15 cellular contexts compared by ENCODE assay signal in the genomic region with DNA sequence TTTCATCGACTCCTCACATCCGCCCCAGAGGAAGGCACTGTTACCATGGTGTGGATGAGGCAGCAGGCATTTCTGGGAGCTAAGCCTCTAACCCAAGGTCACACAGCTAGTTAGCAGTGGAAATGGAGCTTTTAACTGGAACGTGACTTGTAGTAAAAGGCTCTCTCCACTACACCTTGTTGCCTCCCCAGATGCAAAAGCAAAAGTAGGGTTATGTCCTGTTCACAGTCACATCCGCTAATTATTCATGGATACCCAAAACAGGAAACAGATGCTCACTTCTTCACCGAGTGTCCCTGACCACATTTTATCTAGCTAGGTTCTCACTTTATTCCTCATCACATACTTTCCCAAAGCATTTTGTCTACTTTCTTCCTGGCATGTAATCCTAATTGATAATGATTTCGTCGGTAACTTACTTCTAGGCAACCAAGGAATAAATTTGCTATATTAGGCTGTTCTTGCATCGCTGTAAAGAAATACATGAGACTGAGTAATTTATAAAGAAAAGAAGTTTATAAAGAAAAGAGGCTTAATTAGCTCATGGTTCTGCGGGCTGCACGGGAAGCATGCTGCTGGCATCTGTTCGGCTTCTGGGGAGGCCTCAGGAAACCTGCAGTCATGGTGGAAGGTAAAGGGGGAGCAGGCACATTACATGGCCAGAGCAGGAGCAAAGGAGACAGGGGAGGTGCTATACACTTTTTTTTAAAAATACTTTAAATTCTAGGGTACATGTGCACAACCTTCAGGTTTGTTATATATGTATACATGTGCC.
DNase-seq lines count a peak whose midpoint lies in the region; ATAC-seq and TF ChIP-seq lines count a peak whose summit lies in the region.
"Had no signal": no experiment of that assay in that cellular context is flagged by ENCODE, and none has a peak within 500 bp of the region (broad histone marks: within the 10 kb centered on the region; RNA-seq: fewer than 3 reads in every experiment).

No MANE protein-coding gene starts in this region.

- H3K9me3 ChIP-seq in Peyer's patch = no peaks in the 10 kb centered on the region
- H3K9me3 ChIP-seq: SJSA1 had no signal

- no peak overlapping the region for H3K27ac ChIP-seq in Peyer's patch
- H3K27ac ChIP-seq: SJSA1 had no signal

- no peak for TF ChIP-seq POLR2A in Peyer's patch (IDR thresholded peaks at IDR 0.05)

- DNase-seq in EH (ENCODE audit: low read depth) = peak; percentile 61
- DNase-seq in fibroblast of gingiva (ENCODE audit: low read depth) = peak; percentile 36
- DNase-seq in Peyer's patch = no peak
- no peak for DNase-seq in stimulated activated naive CD8-positive, alpha-beta T cell treated with anti-CD3 and anti-CD28 coated beads, Interleukin-15, Interleukin-2, amounts not matched to agents 100 U/mL and 50 U/mL, for 24 hours
- DNase-seq in GM19238 (ENCODE audit: insufficient read length, low spot score) = no peak
- DNase-seq: CD8-positive, alpha-beta memory T cell; DND-41; NCI-H187; NCI-H226; NCI-H524; PC-3; T-helper 17 cell had no signal

- H3K36me3 ChIP-seq in Peyer's patch = no peaks in the 10 kb centered on the region
- H3K36me3 ChIP-seq: SJSA1 had no signal

- no peak overlapping the region for H3K4me3 ChIP-seq in Peyer's patch
- H3K4me3 ChIP-seq: SJSA1 had no signal

- no peak for TF ChIP-seq CTCF in Peyer's patch (IDR thresholded peaks at IDR 0.05)

- no peaks in the 10 kb centered on the region for H3K4me1 ChIP-seq in Peyer's patch
- H3K4me1 ChIP-seq: SJSA1 had no signal

- H3K27me3 ChIP-seq in Peyer's patch = no peaks in the 10 kb centered on the region
- H3K27me3 ChIP-seq: SJSA1 had no signal

- ATAC-seq in stimulated activated naive CD8-positive, alpha-beta T cell treated with anti-CD3 and anti-CD28 coated beads, Interleukin-15, Interleukin-2, amounts not matched to agents 100 U/mL and 50 U/mL, for 24 hours = no peak
- no peak for ATAC-seq in GM21367 (IDR thresholded peaks at IDR 0.05; ENCODE audit: unreplicated experiment)
- ATAC-seq: PC-3, T-helper 17 cell had no signal

TF ChIP-seq in PFSK-1, 5 proteins besides CTCF, POLR2A, EP300 and RAD21:
- peak; percentile 43 for TF ChIP-seq FOXP2 (optimal IDR thresholded peaks at IDR 0.05; ENCODE audit: borderline replicate concordance, extremely low read depth, extremely low read length, insufficient read depth)
- TF ChIP-seq POLR2AphosphoS5 (IDR thresholded peaks at IDR 0.05; ENCODE audit: low read depth, low read length) = no peak
- TF ChIP-seq, protein P1, sequence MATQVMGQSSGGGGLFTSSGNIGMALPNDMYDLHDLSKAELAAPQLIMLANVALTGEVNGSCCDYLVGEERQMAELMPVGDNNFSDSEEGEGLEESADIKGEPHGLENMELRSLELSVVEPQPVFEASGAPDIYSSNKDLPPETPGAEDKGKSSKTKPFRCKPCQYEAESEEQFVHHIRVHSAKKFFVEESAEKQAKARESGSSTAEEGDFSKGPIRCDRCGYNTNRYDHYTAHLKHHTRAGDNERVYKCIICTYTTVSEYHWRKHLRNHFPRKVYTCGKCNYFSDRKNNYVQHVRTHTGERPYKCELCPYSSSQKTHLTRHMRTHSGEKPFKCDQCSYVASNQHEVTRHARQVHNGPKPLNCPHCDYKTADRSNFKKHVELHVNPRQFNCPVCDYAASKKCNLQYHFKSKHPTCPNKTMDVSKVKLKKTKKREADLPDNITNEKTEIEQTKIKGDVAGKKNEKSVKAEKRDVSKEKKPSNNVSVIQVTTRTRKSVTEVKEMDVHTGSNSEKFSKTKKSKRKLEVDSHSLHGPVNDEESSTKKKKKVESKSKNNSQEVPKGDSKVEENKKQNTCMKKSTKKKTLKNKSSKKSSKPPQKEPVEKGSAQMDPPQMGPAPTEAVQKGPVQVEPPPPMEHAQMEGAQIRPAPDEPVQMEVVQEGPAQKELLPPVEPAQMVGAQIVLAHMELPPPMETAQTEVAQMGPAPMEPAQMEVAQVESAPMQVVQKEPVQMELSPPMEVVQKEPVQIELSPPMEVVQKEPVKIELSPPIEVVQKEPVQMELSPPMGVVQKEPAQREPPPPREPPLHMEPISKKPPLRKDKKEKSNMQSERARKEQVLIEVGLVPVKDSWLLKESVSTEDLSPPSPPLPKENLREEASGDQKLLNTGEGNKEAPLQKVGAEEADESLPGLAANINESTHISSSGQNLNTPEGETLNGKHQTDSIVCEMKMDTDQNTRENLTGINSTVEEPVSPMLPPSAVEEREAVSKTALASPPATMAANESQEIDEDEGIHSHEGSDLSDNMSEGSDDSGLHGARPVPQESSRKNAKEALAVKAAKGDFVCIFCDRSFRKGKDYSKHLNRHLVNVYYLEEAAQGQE (IDR thresholded peaks at IDR 0.05; ENCODE audit: insufficient read depth in 1 of 2, low read depth in 2 of 2, low read length in 2 of 2) = no peak
TF ChIP-seq in PFSK-1: peak in this region for 1.

Comparison
In these comparisons a context has a peak if more than half of its experiments do, and no peak if none do; other contexts are left out.
1. DNase-seq: peak in EH (single experiment) and fibroblast of gingiva (single experiment); none in Peyer's patch (0 of 3), stimulated activated naive CD8-positive, alpha-beta T cell treated with anti-CD3 and anti-CD28 coated beads, Interleukin-15, Interleukin-2, amounts not matched to agents 100 U/mL and 50 U/mL, for 24 hours (single experiment) and GM19238 (single experiment).